In genomic region chr17:48746916-48747444, GRCh38 we compare ENCODE assay signal across 1 cellular context.
TF ChIP-seq lines count a peak whose summit lies in the region.

No MANE protein-coding gene starts in this region.

TF ChIP-seq in GM23338, 12 proteins besides CTCF, POLR2A, EP300 and RAD21 (continued from another document):
- TF ChIP-seq ZNF462 (CRISPR knock-in tag; IDR thresholded peaks at IDR 0.05), result no peak
